Comparison of ENCODE assay signal across 1 cellular context in the genomic region with DNA sequence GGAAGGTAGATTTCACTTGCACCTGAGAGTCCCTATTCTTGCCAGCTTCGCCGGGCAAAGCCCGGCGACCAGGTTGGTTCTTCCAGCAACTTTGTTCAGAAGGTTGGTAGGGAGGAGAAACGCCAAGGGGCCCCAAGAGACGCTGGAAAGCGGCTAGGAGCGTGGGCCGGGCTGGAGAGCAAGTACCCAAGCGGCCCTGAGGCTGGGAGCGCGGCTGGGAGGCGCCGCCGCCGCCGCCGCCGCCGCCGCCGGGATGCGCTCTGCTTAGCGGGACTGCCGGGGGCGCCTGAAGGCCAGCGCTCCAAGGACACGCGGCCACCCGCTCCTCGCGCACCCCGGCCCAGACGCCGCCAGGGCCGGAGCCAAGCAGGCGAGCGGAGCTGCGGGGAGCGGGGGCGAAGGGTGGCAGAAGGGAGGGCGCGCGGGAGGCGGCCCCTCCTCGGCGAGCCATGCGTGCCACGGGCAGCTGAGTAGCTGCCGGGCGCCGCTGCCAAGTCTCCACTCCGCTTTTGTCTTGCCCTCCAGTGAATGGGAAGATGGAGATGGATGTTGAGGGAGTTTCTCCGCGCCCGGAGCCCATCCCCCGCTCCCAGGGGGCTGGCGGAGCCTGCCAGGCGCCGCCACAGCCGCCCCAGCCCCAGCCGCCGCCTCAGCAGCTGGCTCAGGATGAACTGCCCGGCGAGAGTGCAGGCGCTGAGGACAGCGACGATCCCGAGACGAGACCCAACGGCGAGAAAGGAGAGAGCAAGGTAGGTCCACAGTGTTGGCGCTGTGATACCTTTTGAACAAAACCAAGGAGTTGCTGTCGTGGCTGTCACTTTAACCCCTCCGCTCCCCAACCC.
TF ChIP-seq lines count a peak whose summit lies in the region.

No MANE protein-coding gene starts in this region.

TF ChIP-seq in HEK293, 187 proteins besides CTCF, POLR2A, EP300 and RAD21 (continued from another document):
- TF ChIP-seq, protein P1, sequence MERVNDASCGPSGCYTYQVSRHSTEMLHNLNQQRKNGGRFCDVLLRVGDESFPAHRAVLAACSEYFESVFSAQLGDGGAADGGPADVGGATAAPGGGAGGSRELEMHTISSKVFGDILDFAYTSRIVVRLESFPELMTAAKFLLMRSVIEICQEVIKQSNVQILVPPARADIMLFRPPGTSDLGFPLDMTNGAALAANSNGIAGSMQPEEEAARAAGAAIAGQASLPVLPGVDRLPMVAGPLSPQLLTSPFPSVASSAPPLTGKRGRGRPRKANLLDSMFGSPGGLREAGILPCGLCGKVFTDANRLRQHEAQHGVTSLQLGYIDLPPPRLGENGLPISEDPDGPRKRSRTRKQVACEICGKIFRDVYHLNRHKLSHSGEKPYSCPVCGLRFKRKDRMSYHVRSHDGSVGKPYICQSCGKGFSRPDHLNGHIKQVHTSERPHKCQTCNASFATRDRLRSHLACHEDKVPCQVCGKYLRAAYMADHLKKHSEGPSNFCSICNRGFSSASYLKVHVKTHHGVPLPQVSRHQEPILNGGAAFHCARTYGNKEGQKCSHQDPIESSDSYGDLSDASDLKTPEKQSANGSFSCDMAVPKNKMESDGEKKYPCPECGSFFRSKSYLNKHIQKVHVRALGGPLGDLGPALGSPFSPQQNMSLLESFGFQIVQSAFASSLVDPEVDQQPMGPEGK (tag by site-specific recombination; IDR thresholded peaks at IDR 0.05), result peak; percentile 17; the same call in 1 of the 2 replicates
- peak; percentile 55; the same call in 1 of the 2 replicates for TF ChIP-seq GLIS2 (tag by site-specific recombination; IDR thresholded peaks at IDR 0.05)
- no peak for TF ChIP-seq ZFP69B (tag by site-specific recombination; IDR thresholded peaks at IDR 0.05)
- TF ChIP-seq KLF8 (tag by site-specific recombination; IDR thresholded peaks at IDR 0.05), result peak; percentile 48; the same call in 1 of the 2 replicates
- peak; percentile 46; the same call in 1 of the 2 replicates for TF ChIP-seq ZBTB20 (tag by site-specific recombination; IDR thresholded peaks at IDR 0.05)
- peak; percentile 62; the same call in 1 of the 2 replicates for TF ChIP-seq PRDM1 (tag by site-specific recombination; IDR thresholded peaks at IDR 0.05)
- TF ChIP-seq, protein P2, sequence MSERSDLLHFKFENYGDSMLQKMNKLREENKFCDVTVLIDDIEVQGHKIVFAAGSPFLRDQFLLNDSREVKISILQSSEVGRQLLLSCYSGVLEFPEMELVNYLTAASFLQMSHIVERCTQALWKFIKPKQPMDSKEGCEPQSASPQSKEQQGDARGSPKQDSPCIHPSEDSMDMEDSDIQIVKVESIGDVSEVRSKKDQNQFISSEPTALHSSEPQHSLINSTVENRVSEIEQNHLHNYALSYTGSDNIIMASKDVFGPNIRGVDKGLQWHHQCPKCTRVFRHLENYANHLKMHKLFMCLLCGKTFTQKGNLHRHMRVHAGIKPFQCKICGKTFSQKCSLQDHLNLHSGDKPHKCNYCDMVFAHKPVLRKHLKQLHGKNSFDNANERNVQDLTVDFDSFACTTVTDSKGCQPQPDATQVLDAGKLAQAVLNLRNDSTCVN (tag by site-specific recombination; optimal IDR thresholded peaks at IDR 0.05), result peak; percentile 47
- peak; percentile 92 for TF ChIP-seq ZNF335 (tag by site-specific recombination; conservative IDR thresholded peaks at IDR 0.05)
- peak; percentile 19; the same call in 1 of the 2 replicates for TF ChIP-seq ZNF777 (tag by site-specific recombination; IDR thresholded peaks at IDR 0.05; ENCODE audit: borderline replicate concordance)
- TF ChIP-seq, protein P3, sequence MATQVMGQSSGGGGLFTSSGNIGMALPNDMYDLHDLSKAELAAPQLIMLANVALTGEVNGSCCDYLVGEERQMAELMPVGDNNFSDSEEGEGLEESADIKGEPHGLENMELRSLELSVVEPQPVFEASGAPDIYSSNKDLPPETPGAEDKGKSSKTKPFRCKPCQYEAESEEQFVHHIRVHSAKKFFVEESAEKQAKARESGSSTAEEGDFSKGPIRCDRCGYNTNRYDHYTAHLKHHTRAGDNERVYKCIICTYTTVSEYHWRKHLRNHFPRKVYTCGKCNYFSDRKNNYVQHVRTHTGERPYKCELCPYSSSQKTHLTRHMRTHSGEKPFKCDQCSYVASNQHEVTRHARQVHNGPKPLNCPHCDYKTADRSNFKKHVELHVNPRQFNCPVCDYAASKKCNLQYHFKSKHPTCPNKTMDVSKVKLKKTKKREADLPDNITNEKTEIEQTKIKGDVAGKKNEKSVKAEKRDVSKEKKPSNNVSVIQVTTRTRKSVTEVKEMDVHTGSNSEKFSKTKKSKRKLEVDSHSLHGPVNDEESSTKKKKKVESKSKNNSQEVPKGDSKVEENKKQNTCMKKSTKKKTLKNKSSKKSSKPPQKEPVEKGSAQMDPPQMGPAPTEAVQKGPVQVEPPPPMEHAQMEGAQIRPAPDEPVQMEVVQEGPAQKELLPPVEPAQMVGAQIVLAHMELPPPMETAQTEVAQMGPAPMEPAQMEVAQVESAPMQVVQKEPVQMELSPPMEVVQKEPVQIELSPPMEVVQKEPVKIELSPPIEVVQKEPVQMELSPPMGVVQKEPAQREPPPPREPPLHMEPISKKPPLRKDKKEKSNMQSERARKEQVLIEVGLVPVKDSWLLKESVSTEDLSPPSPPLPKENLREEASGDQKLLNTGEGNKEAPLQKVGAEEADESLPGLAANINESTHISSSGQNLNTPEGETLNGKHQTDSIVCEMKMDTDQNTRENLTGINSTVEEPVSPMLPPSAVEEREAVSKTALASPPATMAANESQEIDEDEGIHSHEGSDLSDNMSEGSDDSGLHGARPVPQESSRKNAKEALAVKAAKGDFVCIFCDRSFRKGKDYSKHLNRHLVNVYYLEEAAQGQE (tag by site-specific recombination; IDR thresholded peaks at IDR 0.05), result peak; percentile 86
- 0 out of 2 replicates have a peak, but pooled peaks have one; percentile 25 for TF ChIP-seq ZNF341 (tag by site-specific recombination; IDR thresholded peaks at IDR 0.05; ENCODE audit: low read depth)
- TF ChIP-seq, protein P4, sequence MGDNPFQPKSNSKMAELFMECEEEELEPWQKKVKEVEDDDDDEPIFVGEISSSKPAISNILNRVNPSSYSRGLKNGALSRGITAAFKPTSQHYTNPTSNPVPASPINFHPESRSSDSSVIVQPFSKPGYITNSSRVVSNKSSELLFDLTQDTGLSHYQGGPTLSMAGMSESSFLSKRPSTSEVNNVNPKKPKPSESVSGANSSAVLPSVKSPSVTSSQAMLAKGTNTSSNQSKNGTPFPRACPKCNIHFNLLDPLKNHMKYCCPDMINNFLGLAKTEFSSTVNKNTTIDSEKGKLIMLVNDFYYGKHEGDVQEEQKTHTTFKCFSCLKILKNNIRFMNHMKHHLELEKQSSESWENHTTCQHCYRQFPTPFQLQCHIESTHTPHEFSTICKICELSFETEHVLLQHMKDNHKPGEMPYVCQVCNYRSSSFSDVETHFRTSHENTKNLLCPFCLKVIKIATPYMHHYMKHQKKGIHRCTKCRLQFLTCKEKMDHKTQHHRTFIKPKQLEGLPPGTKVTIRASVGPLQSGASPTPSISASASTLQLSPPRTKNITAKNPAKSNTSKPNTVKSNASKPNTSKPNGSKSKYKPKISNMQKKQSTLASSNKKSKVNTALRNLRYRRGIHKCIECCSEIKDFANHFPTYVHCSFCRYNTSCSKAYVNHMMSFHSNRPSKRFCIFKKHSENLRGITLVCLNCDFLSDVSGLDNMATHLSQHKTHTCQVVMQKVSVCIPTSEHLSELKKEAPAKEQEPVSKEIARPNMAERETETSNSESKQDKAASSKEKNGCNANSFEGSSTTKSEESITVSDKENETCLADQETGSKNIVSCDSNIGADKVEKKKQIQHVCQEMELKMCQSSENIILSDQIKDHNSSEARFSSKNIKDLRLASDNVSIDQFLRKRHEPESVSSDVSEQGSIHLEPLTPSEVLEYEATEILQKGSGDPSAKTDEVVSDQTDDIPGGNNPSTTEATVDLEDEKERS (tag by site-specific recombination; IDR thresholded peaks at IDR 0.05), result no peak
